In the genomic region with DNA sequence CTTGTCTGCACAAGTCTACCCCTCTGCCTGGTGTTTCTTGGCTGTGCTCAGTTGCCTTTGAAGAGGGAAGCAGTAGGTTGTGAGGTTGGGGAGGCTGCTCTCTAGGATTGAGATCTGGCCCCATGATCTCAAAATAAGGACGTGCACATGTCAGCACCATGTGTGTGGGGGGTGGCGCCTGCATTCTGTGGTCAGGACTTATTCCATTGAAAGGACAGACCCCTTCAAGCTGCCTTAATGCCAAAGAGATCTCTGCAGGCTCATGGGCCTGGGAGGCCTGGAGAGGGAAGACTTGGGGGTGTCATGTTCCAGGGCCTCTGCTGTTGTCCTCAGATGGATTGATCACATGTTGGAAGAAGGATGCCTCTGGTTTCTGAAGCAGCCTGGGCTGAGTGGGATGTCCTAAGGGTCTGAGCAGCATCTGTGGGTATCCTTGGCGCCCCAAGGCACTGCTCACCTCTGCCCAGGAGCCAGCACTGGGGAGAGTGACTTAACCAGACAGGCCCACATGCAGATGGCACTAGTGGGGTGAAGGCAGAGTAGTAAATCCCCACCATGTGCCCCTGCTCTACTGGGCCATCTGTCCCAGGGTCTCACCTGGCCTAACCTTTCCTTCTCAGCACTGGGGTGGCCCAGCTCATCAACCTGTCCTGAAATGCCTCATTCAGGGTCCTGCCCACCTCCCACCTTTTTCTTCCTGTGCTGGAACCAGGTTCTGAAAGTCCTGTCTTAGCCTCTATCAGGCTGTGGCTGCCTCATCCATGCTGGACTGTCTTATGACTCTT, we compare ENCODE assay signal across 20 cellular contexts.
"Had no signal": no experiment of that assay in that cellular context is flagged by ENCODE, and none has a peak within 500 bp of the region (broad histone marks: within the 10 kb centered on the region; RNA-seq: fewer than 3 reads in every experiment).

No MANE protein-coding gene starts in this region.

- DNase-seq: activated CD4-positive, CD25-positive, alpha-beta regulatory T cell treated with anti-CD3 and anti-CD28 coated beads, Interleukin-2, amount 50 U/mL, for 72 hours; activated gamma-delta T cell; activated T-cell treated with anti-CD3 and anti-CD28 coated beads, Interleukin-2, amount 50 U/mL, for 4 hours; anterior cingulate cortex; cerebellar nuclear complex; erythroblast; gastrocnemius medialis; immature natural killer cell; left colon; naive B cell; retina; SK-N-SH; stimulated activated CD4-positive, alpha-beta T cell treated with anti-CD3 and anti-CD28 coated beads, Interleukin-2, amount 100 ng/mL, for 48 hours; stimulated activated naive CD4-positive, alpha-beta T cell; substantia nigra; T-cell; T-helper 9 cell had no signal

- H3K27ac ChIP-seq: gastrocnemius medialis, neural progenitor cell, upper lobe of left lung had no signal

- H3K4me3 Mint-ChIP-seq: activated T-cell treated with anti-CD3 and anti-CD28 coated beads, Interleukin-2, amount 50 U/mL, for 4 hours; immature natural killer cell; neural progenitor cell; T-cell had no signal

- H3K27me3 ChIP-seq: gastrocnemius medialis, heart left ventricle, neural progenitor cell, upper lobe of left lung had no signal

- H3K9ac ChIP-seq: neural progenitor cell, SK-N-SH had no signal

- H3K4me3 ChIP-seq: gastrocnemius medialis, heart left ventricle, neural progenitor cell, upper lobe of left lung had no signal

- H3K4me2 ChIP-seq: neural progenitor cell, SK-N-SH had no signal

- H2AFZ ChIP-seq: neural progenitor cell had no signal

- H3K9me3 Mint-ChIP-seq: activated T-cell treated with anti-CD3 and anti-CD28 coated beads, Interleukin-2, amount 50 U/mL, for 4 hours; immature natural killer cell; neural progenitor cell; T-cell had no signal

- ATAC-seq: activated T-cell treated with anti-CD3 and anti-CD28 coated beads, Interleukin-2, amount 50 U/mL, for 4 hours; gastrocnemius medialis; heart left ventricle; left colon; T-cell had no signal

- H3K36me3 Mint-ChIP-seq: immature natural killer cell, naive B cell, neural progenitor cell, T-cell had no signal

- H3K9me3 ChIP-seq: gastrocnemius medialis, SK-N-SH, upper lobe of left lung had no signal

- H3K36me3 ChIP-seq: gastrocnemius medialis, neural progenitor cell had no signal

- H3K4me1 ChIP-seq: gastrocnemius medialis, neural progenitor cell had no signal

- H3K4me1 Mint-ChIP-seq: immature natural killer cell, T-cell had no signal

- H3K27ac Mint-ChIP-seq: immature natural killer cell, naive B cell, neural progenitor cell, T-cell had no signal
